ENCODE assay signal across 13 cellular contexts in the genomic region with DNA sequence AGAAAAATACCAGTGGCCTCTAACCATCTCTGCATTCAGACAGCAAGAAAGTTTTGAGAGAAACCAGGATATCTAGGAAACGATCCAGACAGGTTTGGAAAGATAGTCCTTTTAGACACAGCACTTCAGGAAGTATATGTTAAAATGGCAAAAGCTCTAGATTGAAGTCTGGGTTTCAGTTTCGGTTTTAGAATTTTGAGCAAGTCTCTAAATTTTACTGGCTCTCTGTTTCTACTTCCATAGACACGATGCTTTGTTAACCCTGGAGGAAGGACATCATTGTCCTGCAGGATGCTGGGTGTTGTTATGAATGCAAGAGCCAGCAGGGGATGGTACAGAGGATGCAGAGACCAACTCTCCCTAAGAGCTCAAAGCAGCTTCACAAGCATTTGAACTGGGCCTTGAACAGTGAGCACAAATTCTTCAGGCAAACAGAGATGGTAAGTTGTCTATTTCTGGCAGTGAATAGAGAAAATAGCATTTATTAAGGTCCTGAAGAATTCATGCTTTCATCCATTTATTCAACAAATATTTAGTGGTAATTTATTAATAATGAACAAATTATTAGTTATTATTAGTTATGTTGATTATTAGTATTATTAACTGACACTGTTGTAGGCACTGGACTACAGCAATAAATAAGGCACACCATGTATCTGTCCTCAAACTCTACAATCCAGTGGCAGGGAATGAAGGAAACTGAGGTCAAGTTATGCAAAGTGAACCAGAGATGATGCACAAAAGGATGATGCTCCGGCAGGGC.
A peak's percentile ranks its signal among the peaks of the same experiment; 100 is the strongest.
DNase-seq lines count a peak whose midpoint lies in the region; ATAC-seq, FAIRE-seq and TF ChIP-seq lines count a peak whose summit lies in the region.
"Had no signal": no experiment of that assay in that cellular context is flagged by ENCODE, and none has a peak within 500 bp of the region (broad histone marks: within the 10 kb centered on the region; RNA-seq: fewer than 3 reads in every experiment).

No MANE protein-coding gene starts in this region.

- no peak overlapping the region for H2AFZ ChIP-seq in astrocyte (ENCODE audit: low read depth, low read length)

- H3K4me2 ChIP-seq in astrocyte (ENCODE audit: low read length) = no peak overlapping the region

- H3K36me3 Mint-ChIP-seq in CD8-positive, alpha-beta memory T cell = no peaks in the 10 kb centered on the region
- H3K36me3 Mint-ChIP-seq in astrocyte (ENCODE audit: low read depth, unreplicated experiment) = no peaks in the 10 kb centered on the region

- no peaks in the 10 kb centered on the region for H3K36me3 ChIP-seq in CD8-positive, alpha-beta memory T cell (ENCODE audit: insufficient read depth, low read length)
- H3K36me3 ChIP-seq in astrocyte (ENCODE audit: insufficient read depth, low read length) = no peaks in the 10 kb centered on the region
- no peaks in the 10 kb centered on the region for H3K36me3 ChIP-seq in mucosa of descending colon (ENCODE audit: low read depth)
- H3K36me3 ChIP-seq: adrenal gland, MG63, right lobe of liver had no signal

- H3K4me1 Mint-ChIP-seq in CD8-positive, alpha-beta memory T cell = peaks cover 6 to 19% (median 13%) of the 10 kb centered on the region in 3 donors
- peaks cover 10% of the 10 kb centered on the region for H3K4me1 Mint-ChIP-seq in astrocyte (ENCODE audit: low read depth, unreplicated experiment)

- H3K4me3 Mint-ChIP-seq in CD8-positive, alpha-beta memory T cell = peak overlapping the region in 6 of 7 donors; percentile 30 to 80 (median 66)
- H3K4me3 Mint-ChIP-seq in astrocyte (ENCODE audit: unreplicated experiment) = no peak overlapping the region
- H3K4me3 Mint-ChIP-seq: stimulated activated naive CD8-positive, alpha-beta T cell treated with anti-CD3 and anti-CD28 coated beads, Interleukin-15, Interleukin-2, amounts not matched to agents 100 ng/mL and 50 ng/mL, for 24 hours had no signal

- POLR2A ChIA-PET in CD8-positive, alpha-beta memory T cell (lab: Charles Lee) = no interaction called here

- peak overlapping the region in 6 of 8 donors; percentile 9 to 68 (median 53) for H3K27ac Mint-ChIP-seq in CD8-positive, alpha-beta memory T cell
- peak overlapping the region; percentile 31 for H3K27ac Mint-ChIP-seq in astrocyte (ENCODE audit: unreplicated experiment)
- H3K27ac Mint-ChIP-seq: stimulated activated naive CD8-positive, alpha-beta T cell treated with anti-CD3 and anti-CD28 coated beads, Interleukin-15, Interleukin-2, amounts not matched to agents 100 ng/mL and 50 ng/mL, for 24 hours had no signal

- no peaks in the 10 kb centered on the region for H3K79me2 ChIP-seq in astrocyte (ENCODE audit: insufficient read depth, low read length)

- no peaks in the 10 kb centered on the region for H4K20me1 ChIP-seq in astrocyte (ENCODE audit: insufficient read depth, low read length)

- no peak for TF ChIP-seq CTCF in astrocyte (IDR thresholded peaks at IDR 0.05; ENCODE audit: insufficient read depth, low read depth, low read length)
- TF ChIP-seq CTCF in mucosa of descending colon (IDR thresholded peaks at IDR 0.05) = no peak

- intact Hi-C loops in mucosa of descending colon (cut with DNase I, micrococcal nuclease) = no loop called here

- no peak for DNase-seq in CD8-positive, alpha-beta memory T cell
- peak; percentile 47 for DNase-seq in HuH-7 (ENCODE audit: low spot score)
- no peak for DNase-seq in astrocyte (ENCODE audit: low read depth)
- no peak for DNase-seq in mucosa of descending colon
- DNase-seq in NCI-H2029 (lab: John Stamatoyannopoulos, UW) = no peak
- no peak for DNase-seq in mesenteric fat pad (ENCODE audit: low spot score)
- DNase-seq: adrenal gland, MG63, right lobe of liver had no signal

- H3K4me1 ChIP-seq in CD8-positive, alpha-beta memory T cell (ENCODE audit: insufficient read depth, low read length) = no peaks in the 10 kb centered on the region
- H3K4me1 ChIP-seq in astrocyte (ENCODE audit: insufficient read depth, low read length) = no peaks in the 10 kb centered on the region
- no peaks in the 10 kb centered on the region for H3K4me1 ChIP-seq in mucosa of descending colon (ENCODE audit: low read depth)
- H3K4me1 ChIP-seq: right lobe of liver had no signal

- ATAC-seq in mucosa of descending colon (peak; percentile 29), HG03439 (IDR thresholded peaks at IDR 0.05; ENCODE audit: unreplicated experiment) (no peak), HG02642 (IDR thresholded peaks at IDR 0.05; ENCODE audit: poor library complexity, unreplicated experiment) (no peak)

- no peaks in the 10 kb centered on the region for H3K27me3 Mint-ChIP-seq in CD8-positive, alpha-beta memory T cell
- H3K27me3 Mint-ChIP-seq in astrocyte (ENCODE audit: low read depth, unreplicated experiment) = peaks cover 3% of the 10 kb centered on the region

- CTCF ChIA-PET in CD8-positive, alpha-beta memory T cell (lab: Charles Lee) = no interaction called here

- H3K4me3 ChIP-seq in CD8-positive, alpha-beta memory T cell (ENCODE audit: low read length) = peak overlapping the region; percentile 17
- H3K4me3 ChIP-seq in astrocyte (ENCODE audit: insufficient read depth, low read depth, low read length) (no peak overlapping the region), mucosa of descending colon (no peak overlapping the region)
- H3K4me3 ChIP-seq: adrenal gland, MG63, right lobe of liver had no signal

- no peak overlapping the region for H3K27ac ChIP-seq in CD8-positive, alpha-beta memory T cell (ENCODE audit: low read depth, low read length)
- H3K27ac ChIP-seq in astrocyte (ENCODE audit: low read depth, low read length) = no peak overlapping the region
- H3K27ac ChIP-seq: adrenal gland, right lobe of liver had no signal

- no peaks in the 10 kb centered on the region for H3K9me3 ChIP-seq in CD8-positive, alpha-beta memory T cell (ENCODE audit: low read length)
- H3K9me3 ChIP-seq in astrocyte (ENCODE audit: insufficient read depth, low read depth, low read length) (no peaks in the 10 kb centered on the region), mucosa of descending colon (no peaks in the 10 kb centered on the region)
- H3K9me3 ChIP-seq: adrenal gland, MG63, right lobe of liver had no signal

- no peaks in the 10 kb centered on the region for H3K27me3 ChIP-seq in CD8-positive, alpha-beta memory T cell (ENCODE audit: insufficient read depth, low read length, poor library complexity, severe bottlenecking)
- peaks cover 3% of the 10 kb centered on the region for H3K27me3 ChIP-seq in astrocyte (ENCODE audit: insufficient read depth, low read length)
- H3K27me3 ChIP-seq: adrenal gland, MG63, right lobe of liver had no signal

- H3K9me3 Mint-ChIP-seq in CD8-positive, alpha-beta memory T cell = no peaks in the 10 kb centered on the region
- H3K9me3 Mint-ChIP-seq in astrocyte (ENCODE audit: unreplicated experiment) = no peaks in the 10 kb centered on the region
- H3K9me3 Mint-ChIP-seq: stimulated activated naive CD8-positive, alpha-beta T cell treated with anti-CD3 and anti-CD28 coated beads, Interleukin-15, Interleukin-2, amounts not matched to agents 100 ng/mL and 50 ng/mL, for 24 hours had no signal

- no peak for FAIRE-seq in astrocyte (lab: Jason Lieb, UNC)
- FAIRE-seq: GM18507 had no signal

- no peak overlapping the region for H3K9ac ChIP-seq in astrocyte (ENCODE audit: low read length)
